Comparison of ENCODE assay signal across 1 cellular context in the genomic region with DNA sequence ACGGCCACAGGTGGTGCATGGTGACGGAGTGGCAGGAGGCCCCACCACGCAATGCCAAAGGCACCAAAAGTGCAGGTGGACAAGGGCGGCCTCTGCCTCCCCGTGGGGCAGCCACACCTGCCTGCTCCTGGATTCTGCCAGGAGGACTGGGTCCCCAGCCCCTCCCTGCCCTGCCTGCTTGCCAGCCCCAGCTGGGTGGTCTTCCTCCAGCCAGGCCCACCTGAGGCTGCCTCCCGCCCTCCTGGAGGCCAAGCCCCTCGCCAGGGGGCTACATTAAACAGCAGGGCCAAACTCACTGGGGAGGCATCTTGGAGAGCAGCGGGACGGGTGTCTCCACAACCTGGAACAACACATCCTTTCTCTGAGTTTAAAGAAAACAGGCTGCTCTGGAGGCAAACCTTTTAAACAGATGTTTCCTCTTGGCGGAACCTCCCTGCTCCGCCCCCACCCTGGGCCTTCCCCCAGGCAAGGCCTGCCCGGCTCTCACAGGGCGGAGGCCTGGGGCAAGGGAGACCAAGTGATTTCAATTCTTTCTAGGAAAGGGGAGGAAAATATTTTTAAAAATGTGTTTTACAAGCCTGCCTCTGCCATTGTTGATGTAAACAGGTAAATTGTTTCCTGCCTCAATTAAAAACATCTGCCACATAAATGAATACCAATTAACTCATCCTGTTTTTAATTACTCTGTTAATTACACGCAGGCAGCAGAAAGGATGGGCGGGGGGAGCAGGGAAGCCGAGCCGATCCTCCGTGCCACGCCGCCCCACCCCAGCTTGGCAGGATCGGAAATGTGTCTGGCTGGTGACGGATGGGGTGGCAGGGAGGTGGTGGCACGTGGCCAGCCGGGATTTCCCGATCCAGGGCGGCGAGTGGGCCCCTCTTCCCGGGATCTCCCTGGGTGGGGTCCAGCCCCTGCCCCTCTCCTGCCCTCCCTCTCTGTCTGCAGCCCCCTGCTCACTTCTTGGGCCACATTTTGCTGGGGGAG.
TF ChIP-seq lines count a peak whose summit lies in the region.

No MANE protein-coding gene starts in this region.

TF ChIP-seq in WTC11, 78 proteins besides CTCF, POLR2A, EP300 and RAD21 (continued from another document):
- no peak for TF ChIP-seq FOXP1 (CRISPR knock-in tag; IDR thresholded peaks at IDR 0.05; ENCODE audit: borderline replicate concordance)
- no peak for TF ChIP-seq PREB (CRISPR knock-in tag; IDR thresholded peaks at IDR 0.05; ENCODE audit: borderline replicate concordance)
- no peak for TF ChIP-seq ZNF121 (CRISPR knock-in tag; IDR thresholded peaks at IDR 0.05)
- TF ChIP-seq, protein P1, sequence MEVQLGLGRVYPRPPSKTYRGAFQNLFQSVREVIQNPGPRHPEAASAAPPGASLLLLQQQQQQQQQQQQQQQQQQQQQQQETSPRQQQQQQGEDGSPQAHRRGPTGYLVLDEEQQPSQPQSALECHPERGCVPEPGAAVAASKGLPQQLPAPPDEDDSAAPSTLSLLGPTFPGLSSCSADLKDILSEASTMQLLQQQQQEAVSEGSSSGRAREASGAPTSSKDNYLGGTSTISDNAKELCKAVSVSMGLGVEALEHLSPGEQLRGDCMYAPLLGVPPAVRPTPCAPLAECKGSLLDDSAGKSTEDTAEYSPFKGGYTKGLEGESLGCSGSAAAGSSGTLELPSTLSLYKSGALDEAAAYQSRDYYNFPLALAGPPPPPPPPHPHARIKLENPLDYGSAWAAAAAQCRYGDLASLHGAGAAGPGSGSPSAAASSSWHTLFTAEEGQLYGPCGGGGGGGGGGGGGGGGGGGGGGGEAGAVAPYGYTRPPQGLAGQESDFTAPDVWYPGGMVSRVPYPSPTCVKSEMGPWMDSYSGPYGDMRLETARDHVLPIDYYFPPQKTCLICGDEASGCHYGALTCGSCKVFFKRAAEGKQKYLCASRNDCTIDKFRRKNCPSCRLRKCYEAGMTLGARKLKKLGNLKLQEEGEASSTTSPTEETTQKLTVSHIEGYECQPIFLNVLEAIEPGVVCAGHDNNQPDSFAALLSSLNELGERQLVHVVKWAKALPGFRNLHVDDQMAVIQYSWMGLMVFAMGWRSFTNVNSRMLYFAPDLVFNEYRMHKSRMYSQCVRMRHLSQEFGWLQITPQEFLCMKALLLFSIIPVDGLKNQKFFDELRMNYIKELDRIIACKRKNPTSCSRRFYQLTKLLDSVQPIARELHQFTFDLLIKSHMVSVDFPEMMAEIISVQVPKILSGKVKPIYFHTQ (CRISPR knock-in tag; IDR thresholded peaks at IDR 0.05), result no peak
